In genomic region chr5:81579525-81579924, GRCh38 we compare ENCODE assay signal across 8 cellular contexts.
DNase-seq lines count a peak whose midpoint lies in the region; ATAC-seq and TF ChIP-seq lines count a peak whose summit lies in the region.

No MANE protein-coding gene starts in this region.

- DNase-seq in DMS53 (lab: John Stamatoyannopoulos, UW) (peak; percentile 26), DMS53 treated with DMSO at 0.1 percent for 48 hours (lab: John Stamatoyannopoulos, UW; ENCODE audit: unreplicated experiment) (no peak), lung microvascular endothelial cell (ENCODE audit: low read depth in 2 of 2) (peak; percentile 79 to 82), GOT3 (lab: John Stamatoyannopoulos, UW) (no peak)

- ATAC-seq in HG03575 (IDR thresholded peaks at IDR 0.05; ENCODE audit: extremely low read depth, insufficient number of reproducible peaks, low FRiP score, unreplicated experiment) = peak; percentile 56
- ATAC-seq in GM19023 (IDR thresholded peaks at IDR 0.05; ENCODE audit: unreplicated experiment) = no peak
- no peak for ATAC-seq in HG02763 (IDR thresholded peaks at IDR 0.05; ENCODE audit: unreplicated experiment)

TF ChIP-seq in PFSK-1, 5 proteins besides CTCF, POLR2A, EP300 and RAD21:
- TF ChIP-seq TAF1 (IDR thresholded peaks at IDR 0.05; ENCODE audit: borderline replicate concordance, insufficient read depth, low read length) (no peak), FOXP2 (optimal IDR thresholded peaks at IDR 0.05; ENCODE audit: borderline replicate concordance, extremely low read depth, extremely low read length, insufficient read depth) (peak; percentile 24), SIN3A (IDR thresholded peaks at IDR 0.05; ENCODE audit: borderline replicate concordance, insufficient read depth, low read length) (peak; percentile 93), POLR2AphosphoS5 (IDR thresholded peaks at IDR 0.05; ENCODE audit: low read depth, low read length) (no peak), REST (IDR thresholded peaks at IDR 0.05; ENCODE audit: insufficient read depth in 1 of 2, low read depth in 2 of 2, low read length in 2 of 2) (peak in 1 of 2 experiments; percentile 35; a peak in 1 of 4 replicates)

Comparison
In these comparisons a context has a peak if more than half of its experiments do, and no peak if none do; other contexts are left out.
1. DNase-seq: peak in DMS53 (single experiment) and lung microvascular endothelial cell (2 of 2); none in DMS53 treated with DMSO at 0.1 percent for 48 hours (single experiment) and GOT3 (single experiment).